8 cellular contexts compared by ENCODE assay signal in the genomic region with DNA sequence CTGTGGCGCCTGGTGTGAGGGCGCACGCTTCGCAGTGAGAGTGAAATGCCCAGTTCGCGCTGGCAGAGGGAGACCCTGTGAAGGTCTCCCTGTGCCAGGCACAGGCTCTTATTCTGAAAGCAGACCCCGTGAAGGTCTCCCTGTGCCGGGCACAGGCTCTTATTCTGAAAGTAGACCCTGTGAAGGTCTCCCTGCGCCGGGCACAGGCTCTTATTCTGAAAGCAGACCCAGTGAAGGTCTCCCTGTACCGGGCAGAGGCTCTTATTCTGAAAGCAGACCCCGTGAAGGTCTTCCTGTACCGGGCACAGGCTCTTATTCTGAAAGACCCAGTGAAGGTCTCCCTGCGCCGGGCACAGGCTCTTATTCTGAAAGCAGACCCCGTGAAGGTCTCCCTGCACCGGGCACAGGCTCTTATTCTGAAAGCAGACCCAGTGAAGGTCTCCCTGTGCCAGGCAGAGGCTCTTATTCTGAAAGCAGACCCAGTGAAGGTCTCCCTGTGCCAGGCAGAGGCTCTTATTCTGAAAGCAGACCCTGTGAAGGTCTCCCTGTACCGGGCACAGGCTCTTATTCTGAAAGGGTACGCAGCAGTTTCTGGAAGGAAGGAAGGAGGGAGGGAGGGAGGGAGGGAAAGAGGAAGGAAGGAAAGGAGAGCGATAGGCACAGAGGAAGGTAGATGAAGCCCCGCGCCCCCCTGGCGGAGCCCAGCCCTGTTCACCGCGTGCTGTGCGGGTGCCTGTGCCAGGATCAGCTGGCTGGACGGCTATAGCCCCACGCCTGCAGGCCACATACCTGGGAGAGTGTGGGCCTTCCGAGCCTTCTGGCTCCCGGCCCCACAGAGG.
DNase-seq lines count a peak whose midpoint lies in the region; ATAC-seq and TF ChIP-seq lines count a peak whose summit lies in the region.

No MANE protein-coding gene starts in this region.

- ATAC-seq in GM21515 (IDR thresholded peaks at IDR 0.05; ENCODE audit: unreplicated experiment) = no peak

- DNase-seq in NCI-H1417 (lab: John Stamatoyannopoulos, UW) = peak; percentile 56 to 84 (median 73)
- no peak for DNase-seq in NCI-H1417 treated with DMSO at 0.1 percent for 48 hours (lab: John Stamatoyannopoulos, UW)
- peak; percentile 87 for DNase-seq in NOMO-1 treated with DMSO at 0.1 percent for 48 hours (lab: John Stamatoyannopoulos, UW; ENCODE audit: unreplicated experiment)
- peak; percentile 16 for DNase-seq in activated T-cell treated with anti-CD3 and anti-CD28 coated beads for 1 hour (ENCODE audit: low read depth)
- peak; percentile 75 for DNase-seq in epithelial cell of esophagus (ENCODE audit: low read depth)
- DNase-seq in middle frontal gyrus (ENCODE audit: extremely low spot score, low spot score) = peak; percentile 34
- DNase-seq in stimulated activated CD8-positive, alpha-beta memory T cell treated with anti-CD3 and anti-CD28 coated beads, Interleukin-4, amount 100 ng/mL, for 48 hours = peak; percentile 54

- no peak for TF ChIP-seq CTCF in epithelial cell of esophagus (IDR thresholded peaks at IDR 0.05; ENCODE audit: insufficient read depth, low read depth, low read length, missing control alignments)

- peak overlapping the region; percentile 74 for H3K4me3 ChIP-seq in epithelial cell of esophagus (ENCODE audit: low read length)
